ENCODE assay signal across 1 cellular context in the genomic region with DNA sequence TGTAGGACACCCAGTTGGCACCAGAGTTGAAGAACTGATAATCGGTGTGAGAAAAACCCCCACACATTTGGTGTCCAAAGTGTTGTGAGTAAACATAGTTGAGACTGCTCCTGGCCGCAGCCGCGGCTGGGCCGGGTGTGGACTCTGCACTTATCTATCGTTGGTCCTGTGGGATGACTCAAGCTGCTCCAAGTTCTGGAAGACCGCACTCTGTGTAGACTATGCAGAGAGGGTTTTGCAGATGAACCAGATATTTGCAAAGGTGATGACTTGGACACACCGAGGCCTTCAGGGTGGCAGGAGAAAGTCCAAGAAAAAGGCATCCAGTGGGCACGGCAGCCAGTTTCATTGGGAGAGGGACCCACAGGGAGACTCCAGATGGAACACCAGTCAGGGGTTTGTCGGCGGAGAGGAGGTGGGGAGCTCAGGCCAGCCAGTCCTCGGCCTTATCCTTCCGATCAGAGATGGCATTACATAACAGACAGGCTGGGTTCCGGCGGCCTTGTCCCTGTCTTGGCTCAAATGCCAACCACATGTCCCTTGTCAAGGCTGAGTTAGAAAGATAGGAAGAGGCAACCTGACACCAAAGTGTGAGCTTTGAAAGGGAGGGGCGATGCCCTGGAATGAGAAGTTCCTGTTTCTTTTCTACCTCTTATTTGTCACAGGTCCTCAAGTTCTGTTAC.
A peak's percentile ranks its signal among the peaks of the same experiment; 100 is the strongest.
TF ChIP-seq lines count a peak whose summit lies in the region.

No MANE protein-coding gene starts in this region.

TF ChIP-seq in HepG2, 621 proteins besides CTCF, POLR2A, EP300 and RAD21 (continues in another document):
- TF ChIP-seq NR2F2 (IDR thresholded peaks at IDR 0.05; ENCODE audit: borderline replicate concordance, low read depth) = peak; percentile 36; the same call in 1 of the 2 replicates
- 0 out of 2 replicates have a peak, but pooled peaks have one; percentile 30 for TF ChIP-seq ZNF256 (CRISPR knock-in tag; conservative IDR thresholded peaks at IDR 0.05)
- TF ChIP-seq SOX13 (IDR thresholded peaks at IDR 0.05) = no peak
- 0 out of 4 replicates have a peak, but pooled peaks of 1 of the 2 experiments have one; percentile 8 for TF ChIP-seq SOX13 (CRISPR knock-in tag; conservative IDR thresholded peaks at IDR 0.05 in 1 of 2, IDR thresholded peaks at IDR 0.05 in 1 of 2)
- TF ChIP-seq TEAD3 (CRISPR knock-in tag; optimal IDR thresholded peaks at IDR 0.05; ENCODE audit: borderline replicate concordance) = peak; percentile 33
- TF ChIP-seq, protein P1, sequence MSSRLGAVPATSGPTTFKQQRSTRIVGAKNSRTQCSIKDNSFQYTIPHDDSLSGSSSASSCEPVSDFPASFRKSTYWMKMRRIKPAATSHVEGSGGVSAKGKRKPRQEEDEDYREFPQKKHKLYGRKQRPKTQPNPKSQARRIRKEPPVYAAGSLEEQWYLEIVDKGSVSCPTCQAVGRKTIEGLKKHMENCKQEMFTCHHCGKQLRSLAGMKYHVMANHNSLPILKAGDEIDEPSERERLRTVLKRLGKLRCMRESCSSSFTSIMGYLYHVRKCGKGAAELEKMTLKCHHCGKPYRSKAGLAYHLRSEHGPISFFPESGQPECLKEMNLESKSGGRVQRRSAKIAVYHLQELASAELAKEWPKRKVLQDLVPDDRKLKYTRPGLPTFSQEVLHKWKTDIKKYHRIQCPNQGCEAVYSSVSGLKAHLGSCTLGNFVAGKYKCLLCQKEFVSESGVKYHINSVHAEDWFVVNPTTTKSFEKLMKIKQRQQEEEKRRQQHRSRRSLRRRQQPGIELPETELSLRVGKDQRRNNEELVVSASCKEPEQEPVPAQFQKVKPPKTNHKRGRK (CRISPR knock-in tag; IDR thresholded peaks at IDR 0.05) = 0 out of 2 replicates have a peak, but pooled peaks have one; percentile 60
- TF ChIP-seq ZNF619 (CRISPR knock-in tag; IDR thresholded peaks at IDR 0.05) = 0 out of 2 replicates have a peak, but pooled peaks have one; percentile 27
- no peak for TF ChIP-seq ZSCAN22 (CRISPR knock-in tag; IDR thresholded peaks at IDR 0.05)
- peak; percentile 96 for TF ChIP-seq SIX4 (CRISPR knock-in tag; IDR thresholded peaks at IDR 0.05)
- peak; percentile 80 for TF ChIP-seq HNF4A (CRISPR knock-in tag; IDR thresholded peaks at IDR 0.05)
- TF ChIP-seq, protein P2, sequence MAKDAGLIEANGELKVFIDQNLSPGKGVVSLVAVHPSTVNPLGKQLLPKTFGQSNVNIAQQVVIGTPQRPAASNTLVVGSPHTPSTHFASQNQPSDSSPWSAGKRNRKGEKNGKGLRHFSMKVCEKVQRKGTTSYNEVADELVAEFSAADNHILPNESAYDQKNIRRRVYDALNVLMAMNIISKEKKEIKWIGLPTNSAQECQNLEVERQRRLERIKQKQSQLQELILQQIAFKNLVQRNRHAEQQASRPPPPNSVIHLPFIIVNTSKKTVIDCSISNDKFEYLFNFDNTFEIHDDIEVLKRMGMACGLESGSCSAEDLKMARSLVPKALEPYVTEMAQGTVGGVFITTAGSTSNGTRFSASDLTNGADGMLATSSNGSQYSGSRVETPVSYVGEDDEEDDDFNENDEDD (CRISPR knock-in tag; IDR thresholded peaks at IDR 0.05; ENCODE audit: borderline replicate concordance) = no peak
- TF ChIP-seq TBX3 (IDR thresholded peaks at IDR 0.05; ENCODE audit: borderline replicate concordance) = peak; percentile 81; the same call in 1 of the 2 replicates
- TF ChIP-seq, protein P3, sequence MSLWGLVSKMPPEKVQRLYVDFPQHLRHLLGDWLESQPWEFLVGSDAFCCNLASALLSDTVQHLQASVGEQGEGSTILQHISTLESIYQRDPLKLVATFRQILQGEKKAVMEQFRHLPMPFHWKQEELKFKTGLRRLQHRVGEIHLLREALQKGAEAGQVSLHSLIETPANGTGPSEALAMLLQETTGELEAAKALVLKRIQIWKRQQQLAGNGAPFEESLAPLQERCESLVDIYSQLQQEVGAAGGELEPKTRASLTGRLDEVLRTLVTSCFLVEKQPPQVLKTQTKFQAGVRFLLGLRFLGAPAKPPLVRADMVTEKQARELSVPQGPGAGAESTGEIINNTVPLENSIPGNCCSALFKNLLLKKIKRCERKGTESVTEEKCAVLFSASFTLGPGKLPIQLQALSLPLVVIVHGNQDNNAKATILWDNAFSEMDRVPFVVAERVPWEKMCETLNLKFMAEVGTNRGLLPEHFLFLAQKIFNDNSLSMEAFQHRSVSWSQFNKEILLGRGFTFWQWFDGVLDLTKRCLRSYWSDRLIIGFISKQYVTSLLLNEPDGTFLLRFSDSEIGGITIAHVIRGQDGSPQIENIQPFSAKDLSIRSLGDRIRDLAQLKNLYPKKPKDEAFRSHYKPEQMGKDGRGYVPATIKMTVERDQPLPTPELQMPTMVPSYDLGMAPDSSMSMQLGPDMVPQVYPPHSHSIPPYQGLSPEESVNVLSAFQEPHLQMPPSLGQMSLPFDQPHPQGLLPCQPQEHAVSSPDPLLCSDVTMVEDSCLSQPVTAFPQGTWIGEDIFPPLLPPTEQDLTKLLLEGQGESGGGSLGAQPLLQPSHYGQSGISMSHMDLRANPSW (CRISPR knock-in tag; IDR thresholded peaks at IDR 0.05; ENCODE audit: borderline replicate concordance) = 0 out of 2 replicates have a peak, but pooled peaks have one; percentile 60
- TF ChIP-seq ZNF205 (CRISPR knock-in tag; IDR thresholded peaks at IDR 0.05) = no peak
- TF ChIP-seq FOXP1 (IDR thresholded peaks at IDR 0.05) = no peak
- TF ChIP-seq FOXP1 (CRISPR knock-in tag; IDR thresholded peaks at IDR 0.05) = peak; percentile 69
- 0 out of 2 replicates have a peak, but pooled peaks have one; percentile 32 for TF ChIP-seq MEIS1 (CRISPR knock-in tag; IDR thresholded peaks at IDR 0.05; ENCODE audit: borderline replicate concordance)
- TF ChIP-seq TGIF2 (CRISPR knock-in tag; IDR thresholded peaks at IDR 0.05) = peak; percentile 56; the same call in 1 of the 2 replicates
- TF ChIP-seq, protein P4, sequence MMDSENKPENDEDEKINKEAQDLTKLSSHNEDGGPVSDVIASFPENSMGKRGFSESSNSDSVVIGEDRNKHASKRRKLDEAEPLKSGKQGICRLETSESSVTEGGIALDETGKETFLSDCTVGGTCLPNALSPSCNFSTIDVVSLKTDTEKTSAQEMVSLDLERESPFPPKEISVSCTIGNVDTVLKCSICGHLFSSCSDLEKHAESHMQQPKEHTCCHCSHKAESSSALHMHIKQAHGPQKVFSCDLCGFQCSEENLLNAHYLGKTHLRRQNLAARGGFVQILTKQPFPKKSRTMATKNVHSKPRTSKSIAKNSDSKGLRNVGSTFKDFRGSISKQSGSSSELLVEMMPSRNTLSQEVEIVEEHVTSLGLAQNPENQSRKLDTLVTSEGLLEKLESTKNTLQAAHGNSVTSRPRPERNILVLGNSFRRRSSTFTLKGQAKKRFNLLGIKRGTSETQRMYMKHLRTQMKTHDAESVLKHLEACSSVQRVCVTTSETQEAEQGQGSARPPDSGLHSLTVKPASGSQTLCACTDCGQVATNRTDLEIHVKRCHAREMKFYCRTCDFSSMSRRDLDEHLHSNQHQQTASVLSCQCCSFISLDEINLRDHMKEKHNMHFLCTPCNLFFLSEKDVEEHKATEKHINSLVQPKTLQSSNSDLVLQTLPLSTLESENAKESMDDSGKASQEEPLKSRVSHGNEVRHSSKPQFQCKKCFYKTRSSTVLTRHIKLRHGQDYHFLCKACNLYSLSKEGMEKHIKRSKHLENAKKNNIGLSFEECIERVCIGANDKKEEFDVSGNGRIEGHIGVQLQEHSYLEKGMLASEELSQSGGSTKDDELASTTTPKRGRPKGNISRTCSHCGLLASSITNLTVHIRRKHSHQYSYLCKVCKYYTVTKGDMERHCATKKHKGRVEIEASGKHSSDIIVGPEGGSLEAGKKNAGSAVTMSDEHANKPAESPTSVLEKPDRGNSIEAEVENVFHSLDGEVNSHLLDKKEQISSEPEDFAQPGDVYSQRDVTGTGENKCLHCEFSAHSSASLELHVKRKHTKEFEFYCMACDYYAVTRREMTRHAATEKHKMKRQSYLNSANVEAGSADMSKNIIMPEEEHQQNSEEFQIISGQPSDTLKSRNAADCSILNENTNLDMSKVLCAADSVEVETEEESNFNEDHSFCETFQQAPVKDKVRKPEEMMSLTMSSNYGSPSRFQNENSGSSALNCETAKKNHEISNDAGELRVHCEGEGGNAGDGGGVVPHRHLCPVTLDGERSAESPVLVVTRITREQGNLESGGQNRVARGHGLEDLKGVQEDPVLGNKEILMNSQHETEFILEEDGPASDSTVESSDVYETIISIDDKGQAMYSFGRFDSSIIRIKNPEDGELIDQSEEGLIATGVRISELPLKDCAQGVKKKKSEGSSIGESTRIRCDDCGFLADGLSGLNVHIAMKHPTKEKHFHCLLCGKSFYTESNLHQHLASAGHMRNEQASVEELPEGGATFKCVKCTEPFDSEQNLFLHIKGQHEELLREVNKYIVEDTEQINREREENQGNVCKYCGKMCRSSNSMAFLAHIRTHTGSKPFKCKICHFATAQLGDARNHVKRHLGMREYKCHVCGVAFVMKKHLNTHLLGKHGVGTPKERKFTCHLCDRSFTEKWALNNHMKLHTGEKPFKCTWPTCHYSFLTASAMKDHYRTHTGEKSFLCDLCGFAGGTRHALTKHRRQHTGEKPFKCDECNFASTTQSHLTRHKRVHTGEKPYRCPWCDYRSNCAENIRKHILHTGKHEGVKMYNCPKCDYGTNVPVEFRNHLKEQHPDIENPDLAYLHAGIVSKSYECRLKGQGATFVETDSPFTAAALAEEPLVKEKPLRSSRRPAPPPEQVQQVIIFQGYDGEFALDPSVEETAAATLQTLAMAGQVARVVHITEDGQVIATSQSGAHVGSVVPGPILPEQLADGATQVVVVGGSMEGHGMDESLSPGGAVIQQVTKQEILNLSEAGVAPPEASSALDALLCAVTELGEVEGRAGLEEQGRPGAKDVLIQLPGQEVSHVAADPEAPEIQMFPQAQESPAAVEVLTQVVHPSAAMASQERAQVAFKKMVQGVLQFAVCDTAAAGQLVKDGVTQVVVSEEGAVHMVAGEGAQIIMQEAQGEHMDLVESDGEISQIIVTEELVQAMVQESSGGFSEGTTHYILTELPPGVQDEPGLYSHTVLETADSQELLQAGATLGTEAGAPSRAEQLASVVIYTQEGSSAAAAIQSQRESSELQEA (CRISPR knock-in tag; IDR thresholded peaks at IDR 0.05; ENCODE audit: not compliant biosample characterization) = no peak
- no peak for TF ChIP-seq ZNF382 (CRISPR knock-in tag; IDR thresholded peaks at IDR 0.05; ENCODE audit: borderline replicate concordance)
- TF ChIP-seq, protein P5, sequence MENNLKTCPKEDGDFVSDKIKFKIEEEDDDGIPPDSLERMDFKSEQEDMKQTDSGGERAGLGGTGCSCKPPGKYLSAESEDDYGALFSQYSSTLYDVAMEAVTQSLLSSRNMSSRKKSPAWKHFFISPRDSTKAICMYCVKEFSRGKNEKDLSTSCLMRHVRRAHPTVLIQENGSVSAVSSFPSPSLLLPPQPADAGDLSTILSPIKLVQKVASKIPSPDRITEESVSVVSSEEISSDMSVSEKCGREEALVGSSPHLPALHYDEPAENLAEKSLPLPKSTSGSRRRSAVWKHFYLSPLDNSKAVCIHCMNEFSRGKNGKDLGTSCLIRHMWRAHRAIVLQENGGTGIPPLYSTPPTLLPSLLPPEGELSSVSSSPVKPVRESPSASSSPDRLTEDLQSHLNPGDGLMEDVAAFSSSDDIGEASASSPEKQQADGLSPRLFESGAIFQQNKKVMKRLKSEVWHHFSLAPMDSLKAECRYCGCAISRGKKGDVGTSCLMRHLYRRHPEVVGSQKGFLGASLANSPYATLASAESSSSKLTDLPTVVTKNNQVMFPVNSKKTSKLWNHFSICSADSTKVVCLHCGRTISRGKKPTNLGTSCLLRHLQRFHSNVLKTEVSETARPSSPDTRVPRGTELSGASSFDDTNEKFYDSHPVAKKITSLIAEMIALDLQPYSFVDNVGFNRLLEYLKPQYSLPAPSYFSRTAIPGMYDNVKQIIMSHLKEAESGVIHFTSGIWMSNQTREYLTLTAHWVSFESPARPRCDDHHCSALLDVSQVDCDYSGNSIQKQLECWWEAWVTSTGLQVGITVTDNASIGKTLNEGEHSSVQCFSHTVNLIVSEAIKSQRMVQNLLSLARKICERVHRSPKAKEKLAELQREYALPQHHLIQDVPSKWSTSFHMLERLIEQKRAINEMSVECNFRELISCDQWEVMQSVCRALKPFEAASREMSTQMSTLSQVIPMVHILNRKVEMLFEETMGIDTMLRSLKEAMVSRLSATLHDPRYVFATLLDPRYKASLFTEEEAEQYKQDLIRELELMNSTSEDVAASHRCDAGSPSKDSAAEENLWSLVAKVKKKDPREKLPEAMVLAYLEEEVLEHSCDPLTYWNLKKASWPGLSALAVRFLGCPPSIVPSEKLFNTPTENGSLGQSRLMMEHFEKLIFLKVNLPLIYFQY (CRISPR knock-in tag; IDR thresholded peaks at IDR 0.05; ENCODE audit: borderline replicate concordance) = peak; percentile 42; the same call in 1 of the 2 replicates
- TF ChIP-seq HMG20A (CRISPR knock-in tag; IDR thresholded peaks at IDR 0.05; ENCODE audit: borderline replicate concordance) = 0 out of 2 replicates have a peak, but pooled peaks have one; percentile 13
- TF ChIP-seq, protein P6, sequence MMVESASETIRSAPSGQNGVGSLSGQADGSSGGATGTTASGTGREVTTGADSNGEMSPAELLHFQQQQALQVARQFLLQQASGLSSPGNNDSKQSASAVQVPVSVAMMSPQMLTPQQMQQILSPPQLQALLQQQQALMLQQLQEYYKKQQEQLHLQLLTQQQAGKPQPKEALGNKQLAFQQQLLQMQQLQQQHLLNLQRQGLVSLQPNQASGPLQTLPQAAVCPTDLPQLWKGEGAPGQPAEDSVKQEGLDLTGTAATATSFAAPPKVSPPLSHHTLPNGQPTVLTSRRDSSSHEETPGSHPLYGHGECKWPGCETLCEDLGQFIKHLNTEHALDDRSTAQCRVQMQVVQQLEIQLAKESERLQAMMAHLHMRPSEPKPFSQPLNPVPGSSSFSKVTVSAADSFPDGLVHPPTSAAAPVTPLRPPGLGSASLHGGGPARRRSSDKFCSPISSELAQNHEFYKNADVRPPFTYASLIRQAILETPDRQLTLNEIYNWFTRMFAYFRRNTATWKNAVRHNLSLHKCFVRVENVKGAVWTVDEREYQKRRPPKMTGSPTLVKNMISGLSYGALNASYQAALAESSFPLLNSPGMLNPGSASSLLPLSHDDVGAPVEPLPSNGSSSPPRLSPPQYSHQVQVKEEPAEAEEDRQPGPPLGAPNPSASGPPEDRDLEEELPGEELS (CRISPR knock-in tag; IDR thresholded peaks at IDR 0.05) = peak; percentile 73
- 0 out of 2 replicates have a peak, but pooled peaks have one; percentile 14 for TF ChIP-seq HNRNPL (IDR thresholded peaks at IDR 0.05; ENCODE audit: low read depth, low read length)
- TF ChIP-seq KDM5A (IDR thresholded peaks at IDR 0.05; ENCODE audit: borderline replicate concordance, low read length) = no peak
- peak; percentile 82 for TF ChIP-seq FOSL2 (CRISPR knock-in tag; IDR thresholded peaks at IDR 0.05)
- peak; percentile 40 for TF ChIP-seq HNRNPLL (IDR thresholded peaks at IDR 0.05; ENCODE audit: low read depth, low read length, poor library complexity, severe bottlenecking)
- TF ChIP-seq SALL1 (CRISPR knock-in tag; IDR thresholded peaks at IDR 0.05) = peak; percentile 50
- TF ChIP-seq, protein P7, sequence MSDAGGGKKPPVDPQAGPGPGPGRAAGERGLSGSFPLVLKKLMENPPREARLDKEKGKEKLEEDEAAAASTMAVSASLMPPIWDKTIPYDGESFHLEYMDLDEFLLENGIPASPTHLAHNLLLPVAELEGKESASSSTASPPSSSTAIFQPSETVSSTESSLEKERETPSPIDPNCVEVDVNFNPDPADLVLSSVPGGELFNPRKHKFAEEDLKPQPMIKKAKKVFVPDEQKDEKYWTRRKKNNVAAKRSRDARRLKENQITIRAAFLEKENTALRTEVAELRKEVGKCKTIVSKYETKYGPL (CRISPR knock-in tag; IDR thresholded peaks at IDR 0.05) = peak; percentile 59; the same call in 1 of the 2 replicates
- TF ChIP-seq BHLHE40 (IDR thresholded peaks at IDR 0.05; ENCODE audit: low read length) = 0 out of 2 replicates have a peak, but pooled peaks have one; percentile 7
- TF ChIP-seq, protein P8, sequence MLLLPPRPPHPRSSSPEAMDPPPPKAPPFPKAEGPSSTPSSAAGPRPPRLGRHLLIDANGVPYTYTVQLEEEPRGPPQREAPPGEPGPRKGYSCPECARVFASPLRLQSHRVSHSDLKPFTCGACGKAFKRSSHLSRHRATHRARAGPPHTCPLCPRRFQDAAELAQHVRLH (CRISPR knock-in tag; IDR thresholded peaks at IDR 0.05; ENCODE audit: borderline replicate concordance, low read depth) = no peak
